In genomic region chr6:47117314-47117713, GRCh38 we compare ENCODE assay signal across 1 cellular context.
TF ChIP-seq lines count a peak whose summit lies in the region.

No MANE protein-coding gene starts in this region.

TF ChIP-seq in HepG2, 621 proteins besides CTCF, POLR2A, EP300 and RAD21 (continued from another document and continues in another):
- TF ChIP-seq, protein P1, sequence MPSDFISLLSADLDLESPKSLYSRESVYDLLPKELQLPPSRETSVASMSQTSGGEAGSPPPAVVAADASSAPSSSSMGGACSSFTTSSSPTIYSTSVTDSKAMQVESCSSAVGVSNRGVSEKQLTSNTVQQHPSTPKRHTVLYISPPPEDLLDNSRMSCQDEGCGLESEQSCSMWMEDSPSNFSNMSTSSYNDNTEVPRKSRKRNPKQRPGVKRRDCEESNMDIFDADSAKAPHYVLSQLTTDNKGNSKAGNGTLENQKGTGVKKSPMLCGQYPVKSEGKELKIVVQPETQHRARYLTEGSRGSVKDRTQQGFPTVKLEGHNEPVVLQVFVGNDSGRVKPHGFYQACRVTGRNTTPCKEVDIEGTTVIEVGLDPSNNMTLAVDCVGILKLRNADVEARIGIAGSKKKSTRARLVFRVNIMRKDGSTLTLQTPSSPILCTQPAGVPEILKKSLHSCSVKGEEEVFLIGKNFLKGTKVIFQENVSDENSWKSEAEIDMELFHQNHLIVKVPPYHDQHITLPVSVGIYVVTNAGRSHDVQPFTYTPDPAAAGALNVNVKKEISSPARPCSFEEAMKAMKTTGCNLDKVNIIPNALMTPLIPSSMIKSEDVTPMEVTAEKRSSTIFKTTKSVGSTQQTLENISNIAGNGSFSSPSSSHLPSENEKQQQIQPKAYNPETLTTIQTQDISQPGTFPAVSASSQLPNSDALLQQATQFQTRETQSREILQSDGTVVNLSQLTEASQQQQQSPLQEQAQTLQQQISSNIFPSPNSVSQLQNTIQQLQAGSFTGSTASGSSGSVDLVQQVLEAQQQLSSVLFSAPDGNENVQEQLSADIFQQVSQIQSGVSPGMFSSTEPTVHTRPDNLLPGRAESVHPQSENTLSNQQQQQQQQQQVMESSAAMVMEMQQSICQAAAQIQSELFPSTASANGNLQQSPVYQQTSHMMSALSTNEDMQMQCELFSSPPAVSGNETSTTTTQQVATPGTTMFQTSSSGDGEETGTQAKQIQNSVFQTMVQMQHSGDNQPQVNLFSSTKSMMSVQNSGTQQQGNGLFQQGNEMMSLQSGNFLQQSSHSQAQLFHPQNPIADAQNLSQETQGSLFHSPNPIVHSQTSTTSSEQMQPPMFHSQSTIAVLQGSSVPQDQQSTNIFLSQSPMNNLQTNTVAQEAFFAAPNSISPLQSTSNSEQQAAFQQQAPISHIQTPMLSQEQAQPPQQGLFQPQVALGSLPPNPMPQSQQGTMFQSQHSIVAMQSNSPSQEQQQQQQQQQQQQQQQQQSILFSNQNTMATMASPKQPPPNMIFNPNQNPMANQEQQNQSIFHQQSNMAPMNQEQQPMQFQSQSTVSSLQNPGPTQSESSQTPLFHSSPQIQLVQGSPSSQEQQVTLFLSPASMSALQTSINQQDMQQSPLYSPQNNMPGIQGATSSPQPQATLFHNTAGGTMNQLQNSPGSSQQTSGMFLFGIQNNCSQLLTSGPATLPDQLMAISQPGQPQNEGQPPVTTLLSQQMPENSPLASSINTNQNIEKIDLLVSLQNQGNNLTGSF (CRISPR knock-in tag; IDR thresholded peaks at IDR 0.05), result no peak
- TF ChIP-seq SIX4 (CRISPR knock-in tag; IDR thresholded peaks at IDR 0.05) (no peak), ZFAT (CRISPR knock-in tag; conservative IDR thresholded peaks at IDR 0.05) (no peak), ARID3A (IDR thresholded peaks at IDR 0.05; ENCODE audit: low read depth, low read length) (peak; percentile 83; the same call in 1 of the 2 replicates), BHLHE40 (IDR thresholded peaks at IDR 0.05; ENCODE audit: low read length) (no peak), RFX1 (IDR thresholded peaks at IDR 0.05) (no peak), ZNF251 (CRISPR knock-in tag; IDR thresholded peaks at IDR 0.05) (no peak), ATM (IDR thresholded peaks at IDR 0.05; ENCODE audit: borderline replicate concordance) (no peak), ZNF44 (CRISPR knock-in tag; IDR thresholded peaks at IDR 0.05) (no peak), ZNF282 (IDR thresholded peaks at IDR 0.05; ENCODE audit: partially characterized antibody) (no peak), RBFOX2 (IDR thresholded peaks at IDR 0.05; ENCODE audit: low read depth, low read length) (no peak), ZSCAN29 (CRISPR knock-in tag; conservative IDR thresholded peaks at IDR 0.05) (no peak), IKZF1 (IDR thresholded peaks at IDR 0.05) (no peak), ZNF10 (CRISPR knock-in tag; IDR thresholded peaks at IDR 0.05; ENCODE audit: borderline replicate concordance, low read depth) (no peak), YEATS4 (CRISPR knock-in tag; IDR thresholded peaks at IDR 0.05; ENCODE audit: borderline replicate concordance) (no peak), CHD4 (IDR thresholded peaks at IDR 0.05; ENCODE audit: borderline replicate concordance, low read length) (no peak), DMAP1 (CRISPR knock-in tag; IDR thresholded peaks at IDR 0.05) (0 out of 2 replicates have a peak, but pooled peaks have one; percentile 56), ZFP1 (CRISPR knock-in tag; IDR thresholded peaks at IDR 0.05) (0 out of 2 replicates have a peak, but pooled peaks have one; percentile 46), TBL1XR1 (IDR thresholded peaks at IDR 0.05; ENCODE audit: borderline replicate concordance, low read length, partially characterized antibody) (no peak), ZNF740 (CRISPR knock-in tag; IDR thresholded peaks at IDR 0.05) (no peak), SOX13 (IDR thresholded peaks at IDR 0.05) (no peak), SOX13 (CRISPR knock-in tag; conservative IDR thresholded peaks at IDR 0.05 in 1 of 2, IDR thresholded peaks at IDR 0.05 in 1 of 2) (peak in 1 of 2 experiments; percentile 29; a peak in 1 of 4 replicates), ZNF724P (CRISPR knock-in tag; IDR thresholded peaks at IDR 0.05; ENCODE audit: borderline replicate concordance) (no peak), MED13 (CRISPR knock-in tag; IDR thresholded peaks at IDR 0.05) (no peak), SMC3 (IDR thresholded peaks at IDR 0.05; ENCODE audit: low read length) (no peak), FOXA3 (CRISPR knock-in tag; IDR thresholded peaks at IDR 0.05) (peak; percentile 34; the same call in 1 of the 2 replicates), ATAD3A (CRISPR knock-in tag; IDR thresholded peaks at IDR 0.05) (no peak), ZNF614 (CRISPR knock-in tag; IDR thresholded peaks at IDR 0.05; ENCODE audit: borderline replicate concordance) (peak; percentile 71; the same call in 1 of the 2 replicates), BCLAF1 (IDR thresholded peaks at IDR 0.05) (no peak), ZNF274 (CRISPR knock-in tag; IDR thresholded peaks at IDR 0.05) (no peak), KDM1A (CRISPR knock-in tag; IDR thresholded peaks at IDR 0.05) (0 out of 2 replicates have a peak, but pooled peaks have one; percentile 36), BORCS8-MEF2B (CRISPR knock-in tag; IDR thresholded peaks at IDR 0.05) (no peak), EEA1 (CRISPR knock-in tag; IDR thresholded peaks at IDR 0.05; ENCODE audit: borderline replicate concordance) (no peak), TMF1 (CRISPR knock-in tag; IDR thresholded peaks at IDR 0.05; ENCODE audit: low read depth) (no peak), GZF1 (CRISPR knock-in tag; IDR thresholded peaks at IDR 0.05) (no peak), ZNF101 (CRISPR knock-in tag; IDR thresholded peaks at IDR 0.05; ENCODE audit: borderline replicate concordance, low read depth) (no peak), HDAC2 (CRISPR knock-in tag; IDR thresholded peaks at IDR 0.05) (peak; percentile 48; the same call in 1 of the 2 replicates)
- TF ChIP-seq, protein P2, sequence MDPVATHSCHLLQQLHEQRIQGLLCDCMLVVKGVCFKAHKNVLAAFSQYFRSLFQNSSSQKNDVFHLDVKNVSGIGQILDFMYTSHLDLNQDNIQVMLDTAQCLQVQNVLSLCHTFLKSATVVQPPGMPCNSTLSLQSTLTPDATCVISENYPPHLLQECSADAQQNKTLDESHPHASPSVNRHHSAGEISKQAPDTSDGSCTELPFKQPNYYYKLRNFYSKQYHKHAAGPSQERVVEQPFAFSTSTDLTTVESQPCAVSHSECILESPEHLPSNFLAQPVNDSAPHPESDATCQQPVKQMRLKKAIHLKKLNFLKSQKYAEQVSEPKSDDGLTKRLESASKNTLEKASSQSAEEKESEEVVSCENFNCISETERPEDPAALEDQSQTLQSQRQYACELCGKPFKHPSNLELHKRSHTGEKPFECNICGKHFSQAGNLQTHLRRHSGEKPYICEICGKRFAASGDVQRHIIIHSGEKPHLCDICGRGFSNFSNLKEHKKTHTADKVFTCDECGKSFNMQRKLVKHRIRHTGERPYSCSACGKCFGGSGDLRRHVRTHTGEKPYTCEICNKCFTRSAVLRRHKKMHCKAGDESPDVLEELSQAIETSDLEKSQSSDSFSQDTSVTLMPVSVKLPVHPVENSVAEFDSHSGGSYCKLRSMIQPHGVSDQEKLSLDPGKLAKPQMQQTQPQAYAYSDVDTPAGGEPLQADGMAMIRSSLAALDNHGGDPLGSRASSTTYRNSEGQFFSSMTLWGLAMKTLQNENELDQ (CRISPR knock-in tag; IDR thresholded peaks at IDR 0.05; ENCODE audit: borderline replicate concordance), result no peak
- TF ChIP-seq, protein P3, sequence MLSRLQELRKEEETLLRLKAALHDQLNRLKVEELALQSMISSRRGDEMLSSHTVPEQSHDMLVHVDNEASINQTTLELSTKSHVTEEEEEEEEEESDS (CRISPR knock-in tag; IDR thresholded peaks at IDR 0.05; ENCODE audit: borderline replicate concordance), result no peak
- TF ChIP-seq, protein P4, sequence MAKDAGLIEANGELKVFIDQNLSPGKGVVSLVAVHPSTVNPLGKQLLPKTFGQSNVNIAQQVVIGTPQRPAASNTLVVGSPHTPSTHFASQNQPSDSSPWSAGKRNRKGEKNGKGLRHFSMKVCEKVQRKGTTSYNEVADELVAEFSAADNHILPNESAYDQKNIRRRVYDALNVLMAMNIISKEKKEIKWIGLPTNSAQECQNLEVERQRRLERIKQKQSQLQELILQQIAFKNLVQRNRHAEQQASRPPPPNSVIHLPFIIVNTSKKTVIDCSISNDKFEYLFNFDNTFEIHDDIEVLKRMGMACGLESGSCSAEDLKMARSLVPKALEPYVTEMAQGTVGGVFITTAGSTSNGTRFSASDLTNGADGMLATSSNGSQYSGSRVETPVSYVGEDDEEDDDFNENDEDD (CRISPR knock-in tag; IDR thresholded peaks at IDR 0.05; ENCODE audit: borderline replicate concordance), result peak; percentile 60
- TF ChIP-seq, protein P5, sequence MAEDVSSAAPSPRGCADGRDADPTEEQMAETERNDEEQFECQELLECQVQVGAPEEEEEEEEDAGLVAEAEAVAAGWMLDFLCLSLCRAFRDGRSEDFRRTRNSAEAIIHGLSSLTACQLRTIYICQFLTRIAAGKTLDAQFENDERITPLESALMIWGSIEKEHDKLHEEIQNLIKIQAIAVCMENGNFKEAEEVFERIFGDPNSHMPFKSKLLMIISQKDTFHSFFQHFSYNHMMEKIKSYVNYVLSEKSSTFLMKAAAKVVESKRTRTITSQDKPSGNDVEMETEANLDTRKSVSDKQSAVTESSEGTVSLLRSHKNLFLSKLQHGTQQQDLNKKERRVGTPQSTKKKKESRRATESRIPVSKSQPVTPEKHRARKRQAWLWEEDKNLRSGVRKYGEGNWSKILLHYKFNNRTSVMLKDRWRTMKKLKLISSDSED (CRISPR knock-in tag; IDR thresholded peaks at IDR 0.05), result no peak
- TF ChIP-seq, protein P6, sequence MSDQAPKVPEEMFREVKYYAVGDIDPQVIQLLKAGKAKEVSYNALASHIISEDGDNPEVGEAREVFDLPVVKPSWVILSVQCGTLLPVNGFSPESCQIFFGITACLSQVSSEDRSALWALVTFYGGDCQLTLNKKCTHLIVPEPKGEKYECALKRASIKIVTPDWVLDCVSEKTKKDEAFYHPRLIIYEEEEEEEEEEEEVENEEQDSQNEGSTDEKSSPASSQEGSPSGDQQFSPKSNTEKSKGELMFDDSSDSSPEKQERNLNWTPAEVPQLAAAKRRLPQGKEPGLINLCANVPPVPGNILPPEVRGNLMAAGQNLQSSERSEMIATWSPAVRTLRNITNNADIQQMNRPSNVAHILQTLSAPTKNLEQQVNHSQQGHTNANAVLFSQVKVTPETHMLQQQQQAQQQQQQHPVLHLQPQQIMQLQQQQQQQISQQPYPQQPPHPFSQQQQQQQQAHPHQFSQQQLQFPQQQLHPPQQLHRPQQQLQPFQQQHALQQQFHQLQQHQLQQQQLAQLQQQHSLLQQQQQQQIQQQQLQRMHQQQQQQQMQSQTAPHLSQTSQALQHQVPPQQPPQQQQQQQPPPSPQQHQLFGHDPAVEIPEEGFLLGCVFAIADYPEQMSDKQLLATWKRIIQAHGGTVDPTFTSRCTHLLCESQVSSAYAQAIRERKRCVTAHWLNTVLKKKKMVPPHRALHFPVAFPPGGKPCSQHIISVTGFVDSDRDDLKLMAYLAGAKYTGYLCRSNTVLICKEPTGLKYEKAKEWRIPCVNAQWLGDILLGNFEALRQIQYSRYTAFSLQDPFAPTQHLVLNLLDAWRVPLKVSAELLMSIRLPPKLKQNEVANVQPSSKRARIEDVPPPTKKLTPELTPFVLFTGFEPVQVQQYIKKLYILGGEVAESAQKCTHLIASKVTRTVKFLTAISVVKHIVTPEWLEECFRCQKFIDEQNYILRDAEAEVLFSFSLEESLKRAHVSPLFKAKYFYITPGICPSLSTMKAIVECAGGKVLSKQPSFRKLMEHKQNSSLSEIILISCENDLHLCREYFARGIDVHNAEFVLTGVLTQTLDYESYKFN (CRISPR knock-in tag; conservative IDR thresholded peaks at IDR 0.05), result peak; percentile 41; the same call in 1 of the 2 replicates
- TF ChIP-seq, protein P7, sequence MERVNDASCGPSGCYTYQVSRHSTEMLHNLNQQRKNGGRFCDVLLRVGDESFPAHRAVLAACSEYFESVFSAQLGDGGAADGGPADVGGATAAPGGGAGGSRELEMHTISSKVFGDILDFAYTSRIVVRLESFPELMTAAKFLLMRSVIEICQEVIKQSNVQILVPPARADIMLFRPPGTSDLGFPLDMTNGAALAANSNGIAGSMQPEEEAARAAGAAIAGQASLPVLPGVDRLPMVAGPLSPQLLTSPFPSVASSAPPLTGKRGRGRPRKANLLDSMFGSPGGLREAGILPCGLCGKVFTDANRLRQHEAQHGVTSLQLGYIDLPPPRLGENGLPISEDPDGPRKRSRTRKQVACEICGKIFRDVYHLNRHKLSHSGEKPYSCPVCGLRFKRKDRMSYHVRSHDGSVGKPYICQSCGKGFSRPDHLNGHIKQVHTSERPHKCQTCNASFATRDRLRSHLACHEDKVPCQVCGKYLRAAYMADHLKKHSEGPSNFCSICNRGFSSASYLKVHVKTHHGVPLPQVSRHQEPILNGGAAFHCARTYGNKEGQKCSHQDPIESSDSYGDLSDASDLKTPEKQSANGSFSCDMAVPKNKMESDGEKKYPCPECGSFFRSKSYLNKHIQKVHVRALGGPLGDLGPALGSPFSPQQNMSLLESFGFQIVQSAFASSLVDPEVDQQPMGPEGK (CRISPR knock-in tag; IDR thresholded peaks at IDR 0.05), result no peak
